Comparison of ENCODE assay signal across 9 cellular contexts in genomic region chr9:133731876-133732321, GRCh38. TPM values are rescaled to one million over a fixed set of nuclear protein-coding genes. Genes with fewer than 3 reads are reported as not detected.
DNase-seq lines count a peak whose midpoint lies in the region; ATAC-seq and TF ChIP-seq lines count a peak whose summit lies in the region.
"Had no signal": no experiment of that assay in that cellular context is flagged by ENCODE, and none has a peak within 500 bp of the region (broad histone marks: within the 10 kb centered on the region; RNA-seq: fewer than 3 reads in every experiment).

No MANE protein-coding gene starts in this region.

- H3K4me3 ChIP-seq in fibroblast of the aortic adventitia (ENCODE audit: low read depth, low read length), result no peak overlapping the region
- H3K4me3 ChIP-seq in lower lobe of right lung, result no peak overlapping the region
- H3K4me3 ChIP-seq: skin epidermis had no signal

- DNase-seq in 8988T, result peak; percentile 79
- DNase-seq in HCEC 1CT, result peak; percentile 4
- peak; percentile 87 for DNase-seq in NCI-H82 treated with DMSO at 0.1 percent for 48 hours (lab: John Stamatoyannopoulos, UW; ENCODE audit: unreplicated experiment)
- peak; percentile 21 for DNase-seq in fibroblast of the aortic adventitia (ENCODE audit: low read depth)
- no peak for DNase-seq in activated T-cell treated with anti-CD3 and anti-CD28 coated beads, Interleukin-2, amount 50 U/mL, for 24 hours
- DNase-seq in globus pallidus (ENCODE audit: low spot score), result no peak
- no peak for DNase-seq in lower lobe of right lung

- peaks cover 12% of the 10 kb centered on the region for H3K27me3 ChIP-seq in lower lobe of right lung (ENCODE audit: low read depth)

- no peaks in the 10 kb centered on the region for H3K27me3 Mint-ChIP-seq in activated T-cell treated with anti-CD3 and anti-CD28 coated beads, Interleukin-2, amount 50 U/mL, for 24 hours

- H3K36me3 ChIP-seq in lower lobe of right lung, result no peaks in the 10 kb centered on the region

- peaks cover under 1% of the 10 kb centered on the region for H3K4me1 Mint-ChIP-seq in activated T-cell treated with anti-CD3 and anti-CD28 coated beads, Interleukin-2, amount 50 U/mL, for 24 hours (ENCODE audit: low read depth)

- no peak overlapping the region for H3K4me3 Mint-ChIP-seq in activated T-cell treated with anti-CD3 and anti-CD28 coated beads, Interleukin-2, amount 50 U/mL, for 24 hours

- no peaks in the 10 kb centered on the region for H3K4me1 ChIP-seq in lower lobe of right lung

- H3K9me3 Mint-ChIP-seq in activated T-cell treated with anti-CD3 and anti-CD28 coated beads, Interleukin-2, amount 50 U/mL, for 24 hours, result no peaks in the 10 kb centered on the region

- no peaks in the 10 kb centered on the region for H3K9me3 ChIP-seq in lower lobe of right lung

- H3K36me3 Mint-ChIP-seq in activated T-cell treated with anti-CD3 and anti-CD28 coated beads, Interleukin-2, amount 50 U/mL, for 24 hours (ENCODE audit: low read depth), result no peaks in the 10 kb centered on the region

- no peak for TF ChIP-seq CTCF in fibroblast of the aortic adventitia (IDR thresholded peaks at IDR 0.05; ENCODE audit: insufficient read depth, low read length)
- no peak for TF ChIP-seq CTCF in lower lobe of right lung (IDR thresholded peaks at IDR 0.05)

- intact Hi-C loops in lower lobe of right lung (cut with DNase I), result no loop called here

- no peak overlapping the region for H3K27ac ChIP-seq in lower lobe of right lung
- H3K27ac ChIP-seq: skin epidermis had no signal

- no peak overlapping the region for H3K27ac Mint-ChIP-seq in activated T-cell treated with anti-CD3 and anti-CD28 coated beads, Interleukin-2, amount 50 U/mL, for 24 hours

- ATAC-seq in GM21737 (IDR thresholded peaks at IDR 0.05; ENCODE audit: unreplicated experiment), result no peak
- no peak for ATAC-seq in lower lobe of right lung

RNA-seq across cellular contexts. Expression of gene SARDH, which starts 6.3 kb away (rescaled TPM):
- total RNA-seq in fibroblast of the aortic adventitia (ENCODE audit: low replicate concordance) (0.18 and 2.9 TPM in 2 replicates), lower lobe of right lung (3.4 TPM)

Comparison
In these comparisons a context has a peak if more than half of its experiments do, and no peak if none do; other contexts are left out.
1. DNase-seq: peak in 8988T (single experiment), HCEC 1CT (single experiment), NCI-H82 treated with DMSO at 0.1 percent for 48 hours (single experiment) and fibroblast of the aortic adventitia (single experiment); none in activated T-cell treated with anti-CD3 and anti-CD28 coated beads, Interleukin-2, amount 50 U/mL, for 24 hours (single experiment), globus pallidus (single experiment) and lower lobe of right lung (single experiment).